1 cellular context compared by ENCODE assay signal in genomic region chr2:160399880-160400279, GRCh38.
TF ChIP-seq lines count a peak whose summit lies in the region.

No MANE protein-coding gene starts in this region.

TF ChIP-seq in GM23338, 12 proteins besides CTCF, POLR2A, EP300 and RAD21 (continued from another document):
- no peak for TF ChIP-seq EZH2phosphoT487 (IDR thresholded peaks at IDR 0.05; ENCODE audit: unreplicated experiment)
- TF ChIP-seq CREB1 (CRISPR knock-in tag; IDR thresholded peaks at IDR 0.05; ENCODE audit: low read depth) = no peak
- TF ChIP-seq ZNF331 (CRISPR knock-in tag; IDR thresholded peaks at IDR 0.05; ENCODE audit: low read depth) = no peak
- no peak for TF ChIP-seq REST (IDR thresholded peaks at IDR 0.05; ENCODE audit: unreplicated experiment)
- TF ChIP-seq POLR2AphosphoS5 (IDR thresholded peaks at IDR 0.05; ENCODE audit: low read depth) = no peak
- TF ChIP-seq EZH2 (IDR thresholded peaks at IDR 0.05; ENCODE audit: low read depth, unreplicated experiment) = no peak
- TF ChIP-seq ZNF462 (CRISPR knock-in tag; IDR thresholded peaks at IDR 0.05) = no peak
- TF ChIP-seq ZNF114 (CRISPR knock-in tag; IDR thresholded peaks at IDR 0.05) = no peak
- TF ChIP-seq NANOG (IDR thresholded peaks at IDR 0.05; ENCODE audit: borderline replicate concordance) = no peak
